In genomic region chr3:88824646-88825303, GRCh38 we compare ENCODE assay signal across 25 cellular contexts.
"Had no signal": no experiment of that assay in that cellular context is flagged by ENCODE, and none has a peak within 500 bp of the region (broad histone marks: within the 10 kb centered on the region; RNA-seq: fewer than 3 reads in every experiment).

No MANE protein-coding gene starts in this region.

- H3K4me2 ChIP-seq: smooth muscle cell had no signal

- DNase-seq: activated CD4-positive, alpha-beta memory T cell treated with anti-CD3 and anti-CD28 coated beads, Interleukin-2, amount 10 ng/mL, durations not matched to agents 7 days and 5 days; activated CD4-positive, alpha-beta T cell treated with anti-CD3 and anti-CD28 coated beads, Interleukin-2, amount 10 ng/mL, durations not matched to agents 24 days and 14 days; activated effector memory CD4-positive, alpha-beta T cell treated with Interleukin-2 at 50 U/mL for 16 hours; activated naive CD4-positive, alpha-beta T cell treated with anti-CD3 and anti-CD28 coated beads for 36 hours; activated naive CD8-positive, alpha-beta T cell treated with anti-CD3 and anti-CD28 coated beads, Interleukin-2, amount 10 ng/mL, durations not matched to agents 7 days and 5 days; activated T-cell treated with anti-CD3 and anti-CD28 coated beads, Interleukin-2, amount 50 U/mL, for 72 hours; amygdala; brain microvascular endothelial cell; caudate nucleus; dermis blood vessel endothelial cell; effector CD8-positive, alpha-beta T cell; head of caudate nucleus; hypothalamus; nephron progenitor cell; nucleus accumbens; stimulated activated CD4-positive, alpha-beta T cell treated with anti-CD3 and anti-CD28 coated beads, Interleukin-2, amount 100 ng/mL, for 48 hours; stimulated activated CD8-positive, alpha-beta memory T cell treated with anti-CD3 and anti-CD28 coated beads, Interleukin-4, amount 100 ng/mL, for 48 hours; stimulated activated naive B cell treated with anti-CD40 and anti-IgM and Interleukin-4, amounts not matched to agents 10 μg/mL and 1 μg/mL and 100 μg/mL, for 72 hours; T-cell had no signal

- H3K36me3 ChIP-seq: brain microvascular endothelial cell, gastroesophageal sphincter, thoracic aorta had no signal

- H3K27me3 ChIP-seq: brain microvascular endothelial cell, gastroesophageal sphincter had no signal

- H3K4me3 ChIP-seq: gastroesophageal sphincter, smooth muscle cell, thoracic aorta had no signal

- H3K27ac ChIP-seq: brain microvascular endothelial cell, gastroesophageal sphincter, thoracic aorta, VCaP had no signal

- ATAC-seq: activated CD4-positive, CD25-positive, alpha-beta regulatory T cell treated with anti-CD3 and anti-CD28 coated beads, Interleukin-2, amount 50 U/mL, for 24 hours; activated T-cell treated with anti-CD3 and anti-CD28 coated beads, Interleukin-2, amount 50 U/mL, for 72 hours; gastroesophageal sphincter; sciatic nerve; stimulated activated naive B cell treated with anti-CD40 and anti-IgM and Interleukin-4, amounts not matched to agents 10 μg/mL and 1 μg/mL and 100 μg/mL, for 72 hours; T-cell had no signal

- H3K9me3 ChIP-seq: gastroesophageal sphincter, thoracic aorta had no signal
